In genomic region chr9:111794837-111795556, GRCh38 we compare ENCODE assay signal across 1 cellular context.
A peak's percentile ranks its signal among the peaks of the same experiment; 100 is the strongest.
TF ChIP-seq lines count a peak whose summit lies in the region.

TSS of gene SHOC1 (minus strand) at chr9:111794937. CDS start at chr9:111791418, 3,519 bp downstream.

TF ChIP-seq in K562, 482 proteins besides CTCF, POLR2A, EP300 and RAD21:
- TF ChIP-seq ARID3B (CRISPR knock-in tag; IDR thresholded peaks at IDR 0.05; ENCODE audit: borderline replicate concordance), result no peak
- no peak for TF ChIP-seq STAT5A (IDR thresholded peaks at IDR 0.05; ENCODE audit: borderline replicate concordance, low read length)
- peak; percentile 19 to 64 for TF ChIP-seq E2F6 (IDR thresholded peaks at IDR 0.05; ENCODE audit: borderline replicate concordance in 1 of 2, extremely low read depth in 1 of 2, insufficient read depth in 1 of 2, insufficient read length in 1 of 2, low read depth in 1 of 2, low read length in 1 of 2, poor library complexity in 1 of 2, severe bottlenecking in 1 of 2)
- TF ChIP-seq USF1 (CRISPR knock-in tag; IDR thresholded peaks at IDR 0.05), result peak; percentile 23; the same call in 1 of the 2 replicates
- peak; percentile 60 for TF ChIP-seq USF2 (CRISPR knock-in tag; IDR thresholded peaks at IDR 0.05)
- peak; percentile 31; the same call in 1 of the 2 replicates for TF ChIP-seq RAD51 (IDR thresholded peaks at IDR 0.05; ENCODE audit: borderline replicate concordance, low read depth)
- 0 out of 2 replicates have a peak, but pooled peaks have one; percentile 19 for TF ChIP-seq L3MBTL2 (IDR thresholded peaks at IDR 0.05)
